ENCODE assay signal across 8 cellular contexts in genomic region chr11:118438314-118438931, GRCh38. TPM values are rescaled to one million over a fixed set of nuclear protein-coding genes. Genes with fewer than 3 reads are reported as not detected.
A peak's percentile ranks its signal among the peaks of the same experiment; 100 is the strongest.
DNase-seq lines count a peak whose midpoint lies in the region; ATAC-seq, FAIRE-seq and TF ChIP-seq lines count a peak whose summit lies in the region.

No MANE protein-coding gene starts in this region.

- H3K27me3 ChIP-seq in ACC112 (ENCODE audit: insufficient read depth, low read length) (no peaks in the 10 kb centered on the region), endothelial cell of umbilical vein (ENCODE audit: control insufficient read depth in 2 of 2, insufficient read depth in 2 of 2, low read length in 2 of 2) (no peaks in the 10 kb centered on the region), mucosa of stomach (ENCODE audit: control insufficient read depth, insufficient read depth, low read length) (no peaks in the 10 kb centered on the region)

- H3K4me3 ChIP-seq in ACC112 (ENCODE audit: low read depth, low read length) (peak overlapping the region; percentile 92), endothelial cell of umbilical vein (replicated peaks in 1 of 3; ENCODE audit: insufficient read depth in 1 of 3, low read depth in 1 of 3, low read length in 3 of 3) (peak overlapping the region; percentile 82 to 94 (median 90)), mucosa of stomach (ENCODE audit: low read length) (peak overlapping the region; percentile 80)

- DNase-seq in GM12891 (ENCODE audit: insufficient read length, low spot score) (no peak), NCI-H446 treated with DMSO at 0.1 percent for 48 hours (lab: John Stamatoyannopoulos, UW) (peak; percentile 27), endothelial cell of umbilical vein (ENCODE audit: low read depth, low spot score) (peak; percentile 80), T1000 (lab: John Stamatoyannopoulos, UW) (no peak)
- DNase-seq in activated CD8-positive, alpha-beta memory T cell treated with anti-CD3 and anti-CD28 coated beads, Interleukin-2, amount 50 U/mL, for 4 hours = peak; percentile 30
- DNase-seq in stimulated activated naive CD8-positive, alpha-beta T cell treated with anti-CD3 and anti-CD28 coated beads, Interleukin-15, Interleukin-2, amounts not matched to agents 100 U/mL and 50 U/mL, for 24 hours = peak; percentile 45

- peak overlapping the region; percentile 76 for H3K4me2 ChIP-seq in endothelial cell of umbilical vein (ENCODE audit: insufficient read depth, low read length)

- POLR2A ChIA-PET in endothelial cell of umbilical vein (lab: Charles Lee) = no interaction called here

- intact Hi-C loops in endothelial cell of umbilical vein (cut with micrococcal nuclease) = loop anchor here (5.0 kb wide), 1 partner anchor 129 kb away; the partner anchor contains the start of gene IFT46

- dilution Hi-C loops in endothelial cell of umbilical vein (cut with MboI; ENCODE audit: extremely low pct_ligation_motif_present, low sequenced_read_pairs) = no loop called here

- H3K4me1 ChIP-seq in ACC112 (ENCODE audit: control insufficient read depth, insufficient read depth, low read length, unreplicated experiment) (peaks cover 33% of the 10 kb centered on the region), endothelial cell of umbilical vein (ENCODE audit: control insufficient read depth, extremely low read depth, insufficient read depth, low read length) (peaks cover 33% of the 10 kb centered on the region), mucosa of stomach (ENCODE audit: control insufficient read depth, insufficient read depth, low read length) (peaks cover 38% of the 10 kb centered on the region)

- peaks cover 29% of the 10 kb centered on the region for H4K20me1 ChIP-seq in endothelial cell of umbilical vein (replicated peaks; ENCODE audit: control insufficient read depth, extremely low read depth, insufficient read depth, low read length)

- no TSS peak for BruUV-seq in endothelial cell of umbilical vein (replicated peaks; lab: Mats Ljungman, UMichigan)

- H3K27ac ChIP-seq in ACC112 (ENCODE audit: low read depth, low read length) (peak overlapping the region; percentile 60), endothelial cell of umbilical vein (ENCODE audit: insufficient read depth, low read depth, low read length) (peak overlapping the region; percentile 13)

- H3K9me3 ChIP-seq in endothelial cell of umbilical vein (replicated peaks; ENCODE audit: control insufficient read depth, insufficient read depth, low read length) = no peaks in the 10 kb centered on the region
- H3K9me3 ChIP-seq in mucosa of stomach (ENCODE audit: control insufficient read depth, low read length) = no peaks in the 10 kb centered on the region

- peaks cover 70% of the 10 kb centered on the region for H3K79me2 ChIP-seq in ACC112 (ENCODE audit: control insufficient read depth, insufficient read depth, low read length, unreplicated experiment)
- H3K79me2 ChIP-seq in endothelial cell of umbilical vein (ENCODE audit: control insufficient read depth, insufficient read depth, low read length) = peaks cover 69% of the 10 kb centered on the region

- H3K9ac ChIP-seq in endothelial cell of umbilical vein (replicated peaks; ENCODE audit: extremely low read depth, insufficient read depth, low read length) (peak overlapping the region; percentile 85), mucosa of stomach (ENCODE audit: low read length) (peak overlapping the region; percentile 84)

- TF ChIP-seq POLR2A in GM12891 (IDR thresholded peaks at IDR 0.05; ENCODE audit: low read depth, low read length) (no peak), endothelial cell of umbilical vein (IDR thresholded peaks at IDR 0.05; ENCODE audit: low read depth, low read length) (no peak)

- H2AFZ ChIP-seq in ACC112 (ENCODE audit: low read length, unreplicated experiment) (peak overlapping the region; percentile 2), endothelial cell of umbilical vein (ENCODE audit: low read depth, low read length) (no peak overlapping the region)

- CTCF ChIA-PET in endothelial cell of umbilical vein (lab: Charles Lee) = interaction anchor here (1.1 to 2.4 kb wide), 4 partner anchors 10 to 50 kb away, joined by 4 to 8 read pairs (median 6); no protein-coding TSS in a partner anchor

- no peak for ATAC-seq in stimulated activated naive CD8-positive, alpha-beta T cell treated with anti-CD3 and anti-CD28 coated beads, Interleukin-15, Interleukin-2, amounts not matched to agents 100 U/mL and 50 U/mL, for 24 hours

- TF ChIP-seq CTCF in endothelial cell of umbilical vein (IDR thresholded peaks at IDR 0.05; ENCODE audit: extremely low read depth in 1 of 2, insufficient read depth in 1 of 2, low read depth in 1 of 2, low read length in 2 of 2) = no peak

- FAIRE-seq in GM12891 (lab: Jason Lieb, UNC) = peak; percentile 86
- peak; percentile 78 for FAIRE-seq in endothelial cell of umbilical vein (lab: Jason Lieb, UNC)

- H3K36me3 ChIP-seq in ACC112 (ENCODE audit: insufficient read depth, low read length) (peaks cover 8% of the 10 kb centered on the region; the same call in 1 of the 2 replicates), endothelial cell of umbilical vein (ENCODE audit: control insufficient read depth in 2 of 2, extremely low read depth in 1 of 2, insufficient read depth in 2 of 2, low read length in 2 of 2) (no peaks in the 10 kb centered on the region), mucosa of stomach (ENCODE audit: control insufficient read depth, insufficient read depth, low read length) (no peaks in the 10 kb centered on the region)

- H3K9me1 ChIP-seq in endothelial cell of umbilical vein (replicated peaks; ENCODE audit: control insufficient read depth, extremely low read depth, insufficient read depth, low read length) = no peaks in the 10 kb centered on the region

TF ChIP-seq in GM12891, 5 proteins besides CTCF, POLR2A, EP300 and RAD21:
- no peak for TF ChIP-seq TAF1 (IDR thresholded peaks at IDR 0.05; ENCODE audit: low read depth, low read length)
- no peak for TF ChIP-seq SPI1 (IDR thresholded peaks at IDR 0.05; ENCODE audit: low read depth, low read length)
- TF ChIP-seq PAX5 (IDR thresholded peaks at IDR 0.05; ENCODE audit: insufficient read depth, low read length, severe bottlenecking) = no peak
- no peak for TF ChIP-seq POLR2AphosphoS5 (IDR thresholded peaks at IDR 0.05; ENCODE audit: low read depth, low read length)
- TF ChIP-seq POU2F2 (IDR thresholded peaks at IDR 0.05; ENCODE audit: low read depth, low read length) = no peak

TF ChIP-seq in endothelial cell of umbilical vein, 7 proteins besides CTCF, POLR2A, EP300 and RAD21:
- TF ChIP-seq MYC (IDR thresholded peaks at IDR 0.05; ENCODE audit: low read depth, low read length) (no peak), FOS (IDR thresholded peaks at IDR 0.05; ENCODE audit: borderline replicate concordance, insufficient read depth, low read length) (no peak)
TF ChIP-seq in endothelial cell of umbilical vein: peak in this region for 0.

RNA-seq across cellular contexts. Expression of gene KMT2A, which starts 2.1 kb away (rescaled TPM):
- polyA plus RNA-seq in GM12891 (2012; ENCODE audit: low read depth, missing spikeins) = 15.3 TPM
- total RNA-seq in endothelial cell of umbilical vein = 63.9 and 64.1 TPM in 2 replicates
- 21.9 and 23.5 TPM in 2 replicates for polyA plus RNA-seq in endothelial cell of umbilical vein
- 16.1 and 18.4 TPM in 2 replicates for polyA plus RNA-seq in endothelial cell of umbilical vein (2011; cell fraction: cytosol; rRNA removed)
- polyA plus RNA-seq in endothelial cell of umbilical vein (2011; cell fraction: nucleus; rRNA removed) = 77.4 and 94.6 TPM in 2 replicates
- 20.6 and 29.4 TPM in 2 replicates for polyA plus RNA-seq in endothelial cell of umbilical vein (2012)
- polyA minus RNA-seq in endothelial cell of umbilical vein = 110 and 120 TPM in 2 replicates
- polyA minus RNA-seq in endothelial cell of umbilical vein (2011; cell fraction: cytosol; rRNA and poly(A)+ RNA removed) = 20.4 TPM
- 116 and 144 TPM in 2 replicates for polyA minus RNA-seq in endothelial cell of umbilical vein (2011; cell fraction: nucleus; rRNA and poly(A)+ RNA removed)

RNA-seq across cellular contexts. Expression of gene ATP5MG, which starts 37.0 kb away (rescaled TPM):
- 515 TPM for polyA plus RNA-seq in GM12891 (2012; ENCODE audit: low read depth, missing spikeins)
- 211 and 242 TPM in 2 replicates for total RNA-seq in endothelial cell of umbilical vein
- polyA plus RNA-seq in endothelial cell of umbilical vein = 328 and 439 TPM in 2 replicates
- polyA plus RNA-seq in endothelial cell of umbilical vein (2011; cell fraction: cytosol; rRNA removed) = 390 and 497 TPM in 2 replicates
- 106 and 109 TPM in 2 replicates for polyA plus RNA-seq in endothelial cell of umbilical vein (2011; cell fraction: nucleus; rRNA removed)
- polyA plus RNA-seq in endothelial cell of umbilical vein (2012) = 322 and 423 TPM in 2 replicates
- 88.2 and 91.2 TPM in 2 replicates for polyA minus RNA-seq in endothelial cell of umbilical vein
- 79.8 TPM for polyA minus RNA-seq in endothelial cell of umbilical vein (2011; cell fraction: cytosol; rRNA and poly(A)+ RNA removed)
- 11.3 and 15.3 TPM in 2 replicates for polyA minus RNA-seq in endothelial cell of umbilical vein (2011; cell fraction: nucleus; rRNA and poly(A)+ RNA removed)

Comparison
In these comparisons a context has a peak if more than half of its experiments do, and no peak if none do; other contexts are left out.
1. DNase-seq: peak in NCI-H446 treated with DMSO at 0.1 percent for 48 hours (single experiment), activated CD8-positive, alpha-beta memory T cell treated with anti-CD3 and anti-CD28 coated beads, Interleukin-2, amount 50 U/mL, for 4 hours (single experiment), endothelial cell of umbilical vein (single experiment) and stimulated activated naive CD8-positive, alpha-beta T cell treated with anti-CD3 and anti-CD28 coated beads, Interleukin-15, Interleukin-2, amounts not matched to agents 100 U/mL and 50 U/mL, for 24 hours (single experiment); none in GM12891 (single experiment) and T1000 (single experiment).
2. Peak in every context shown above with its lines, with median percentiles within 50 percentile points of each other: H3K4me3 ChIP-seq.